11 cellular contexts compared by ENCODE assay signal in genomic region chr7:102593637-102594334, GRCh38. TPM values are rescaled to one million over a fixed set of nuclear protein-coding genes. Genes with fewer than 3 reads are reported as not detected.
DNase-seq lines count a peak whose midpoint lies in the region; ATAC-seq and TF ChIP-seq lines count a peak whose summit lies in the region.
"Not testable (repeated sequence)": the region's sequence is repeated elsewhere in the genome, so short reads cannot be mapped to it uniquely, and the experiment has no call there.
"Had no signal": no experiment of that assay in that cellular context is flagged by ENCODE, and none has a peak within 500 bp of the region (broad histone marks: within the 10 kb centered on the region; RNA-seq: fewer than 3 reads in every experiment).

No MANE protein-coding gene starts in this region.

- H3K4me1 ChIP-seq in PC-3 (ENCODE audit: insufficient read depth, low read length), result not testable (repeated sequence)

- not testable (repeated sequence) for H3K9me2 ChIP-seq in PC-3 (replicated peaks; ENCODE audit: low read length)

- intact Hi-C loops in PC-3 (cut with micrococcal nuclease), result not testable (repeated sequence)

- H4K20me1 ChIP-seq in PC-3 (ENCODE audit: low read length), result not testable (repeated sequence)

- H3K36me3 ChIP-seq in PC-3 (ENCODE audit: low read depth, low read length), result not testable (repeated sequence)

- ATAC-seq in GM19025 (IDR thresholded peaks at IDR 0.05; ENCODE audit: low read depth, unreplicated experiment) (peak; percentile 57), GM21515 (IDR thresholded peaks at IDR 0.05; ENCODE audit: unreplicated experiment) (peak; percentile 62), HG02840 (IDR thresholded peaks at IDR 0.05; ENCODE audit: low FRiP score, unreplicated experiment) (peak; percentile 34), HG03139 (IDR thresholded peaks at IDR 0.05; ENCODE audit: unreplicated experiment) (peak; percentile 60), PC-3 (peak; percentile 6), naive B cell (ENCODE audit: low read depth in 2 of 2) (peak; percentile 63 to 64)
- peak; percentile 71 for ATAC-seq in central memory CD8-positive, alpha-beta T cell (replicated peaks; ENCODE audit: extremely low read depth, poor library complexity, severe bottlenecking)

- H3K27ac ChIP-seq in PC-3 (ENCODE audit: low read length), result not testable (repeated sequence)

- not testable (repeated sequence) for H3F3A ChIP-seq in PC-3 (ENCODE audit: low read length, unreplicated experiment)

- CTCF ChIA-PET in PC-3 (lab: Charles Lee), result not testable (repeated sequence)

- not testable (repeated sequence) for H3K4me1 Mint-ChIP-seq in central memory CD8-positive, alpha-beta T cell; naive B cell

- not testable (repeated sequence) for H3K9ac ChIP-seq in PC-3 (ENCODE audit: low read length)

- H2AFZ ChIP-seq in PC-3 (ENCODE audit: low read length), result not testable (repeated sequence)

- H3K27me3 Mint-ChIP-seq in central memory CD8-positive, alpha-beta T cell; naive B cell: not testable (repeated sequence)

- H3K9me3 Mint-ChIP-seq in central memory CD8-positive, alpha-beta T cell; naive B cell: not testable (repeated sequence)

- not testable (repeated sequence) for DNase-seq in PC-3; central memory CD8-positive, alpha-beta T cell (ENCODE audit: low spot score in 2 of 2); naive B cell

- not testable (repeated sequence) for H3K36me3 Mint-ChIP-seq in central memory CD8-positive, alpha-beta T cell (ENCODE audit: insufficient read depth); naive B cell

- not testable (repeated sequence) for H3K9me3 ChIP-seq in PC-3 (ENCODE audit: low read length)

- not testable (repeated sequence) for BruUV-seq in PC-3 (replicated peaks; lab: Mats Ljungman, UMichigan)

- H3K4me2 ChIP-seq in PC-3 (ENCODE audit: low read length), result not testable (repeated sequence)

- not testable (repeated sequence) for H3K4me3 Mint-ChIP-seq in central memory CD8-positive, alpha-beta T cell; naive B cell

- POLR2A ChIA-PET in PC-3 (lab: Charles Lee; ENCODE audit: unreplicated experiment), result not testable (repeated sequence)

- not testable (repeated sequence) for H3K4me3 ChIP-seq in PC-3 (ENCODE audit: low read length)

- not testable (repeated sequence) for H3K79me2 ChIP-seq in PC-3 (ENCODE audit: low read length)

- H3K27me3 ChIP-seq in PC-3 (ENCODE audit: low read length), result not testable (repeated sequence)

- H3K27ac Mint-ChIP-seq in central memory CD8-positive, alpha-beta T cell (ENCODE audit: low read depth); naive B cell: not testable (repeated sequence)

- not testable (repeated sequence) for TF ChIP-seq CTCF in PC-3 (conservative IDR thresholded peaks at IDR 0.05; ENCODE audit: low read depth, low read length)

RNA-seq across cellular contexts. Expression of gene POLR2J3, which starts 21.4 kb away (rescaled TPM):
- 14.5 and 35.2 TPM in 2 replicates for total RNA-seq in PC-3 (2014; rRNA removed)
- 10 to 100 TPM in 5 of 6 donors, 1 to 10 TPM in 1; 6.6 to 64.7 (median 33.3) TPM for polyA plus RNA-seq in naive B cell (ENCODE audit: low read depth in 6 of 6)

RNA-seq across cellular contexts. Expression of gene RASA4, which starts 22.8 kb away (rescaled TPM):
- total RNA-seq in PC-3 (2014; rRNA removed), result 6.7 and 15.8 TPM in 2 replicates
- polyA plus RNA-seq in naive B cell (ENCODE audit: low read depth in 6 of 6), result 10 to 100 TPM in 4 of 6 donors, 1 to 10 TPM in 2; 5.9 to 24.9 (median 14.3) TPM

RNA-seq across cellular contexts. Expression of gene SPDYE2, which starts 42.8 kb away (rescaled TPM):
- not detected in 2 replicates for total RNA-seq in PC-3 (2014; rRNA removed)
- under 1 TPM in 5 of 6 donors, not detected in 1; 0.30 to 0.96 (median 0.55) TPM for polyA plus RNA-seq in naive B cell (ENCODE audit: low read depth in 6 of 6)
- total RNA-seq: myocyte, progenitor cell of endocrine pancreas, SK-MEL-5, vagina had no signal

RNA-seq across cellular contexts. Expression of gene UPK3BL1, which starts 48.8 kb away (rescaled TPM):
- 20.2 and 22.7 TPM in 2 replicates for total RNA-seq in PC-3 (2014; rRNA removed)
- polyA plus RNA-seq in naive B cell (ENCODE audit: low read depth in 6 of 6), result 10 to 100 TPM in 5 of 6 donors, 1 to 10 TPM in 1; 8.6 to 29.8 (median 23.3) TPM

RNA-seq across cellular contexts. Expression of gene UPK3BL2, which starts 50.3 kb away (rescaled TPM):
- 22.5 and 25.7 TPM in 2 replicates for total RNA-seq in PC-3 (2014; rRNA removed)
- polyA plus RNA-seq in naive B cell (ENCODE audit: low read depth in 6 of 6), result 1 to 10 TPM; 1.2 to 7.3 (median 2.5) TPM

Comparison
In these comparisons a context has a peak if more than half of its experiments do, and no peak if none do; other contexts are left out.
1. ATAC-seq: peak in every context shown above with its lines; median percentile 71 in central memory CD8-positive, alpha-beta T cell; 64 in naive B cell; 62 in GM21515; 60 in HG03139; 57 in GM19025; 34 in HG02840; 6 in PC-3.